In the genomic region with DNA sequence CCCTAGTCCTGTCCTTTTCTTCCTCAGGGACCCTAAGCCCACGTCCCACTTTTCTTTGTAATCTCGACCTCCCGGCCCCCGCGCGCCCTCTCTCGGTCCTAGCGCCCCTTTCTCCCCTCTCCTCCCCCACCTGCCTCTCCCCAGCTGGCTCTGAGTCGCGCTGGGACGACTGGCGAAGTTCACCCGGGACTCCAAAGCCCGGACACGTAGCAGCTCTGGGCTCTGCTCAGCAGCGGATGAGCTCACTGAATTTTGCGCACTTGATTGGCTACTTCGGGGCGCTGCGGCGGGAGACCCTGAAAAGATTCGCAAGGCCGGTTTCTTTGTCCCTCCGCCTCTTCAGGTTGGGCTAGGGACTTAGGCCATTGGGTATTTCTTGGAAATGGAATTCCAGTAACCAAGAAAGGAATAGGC, we compare ENCODE assay signal across 9 cellular contexts. TPM values are rescaled to one million over a fixed set of nuclear protein-coding genes. Genes with fewer than 3 reads are reported as not detected.
DNase-seq lines count a peak whose midpoint lies in the region; ATAC-seq and TF ChIP-seq lines count a peak whose summit lies in the region.
"Had no signal": no experiment of that assay in that cellular context is flagged by ENCODE, and none has a peak within 500 bp of the region (broad histone marks: within the 10 kb centered on the region; RNA-seq: fewer than 3 reads in every experiment).

No MANE protein-coding gene starts in this region.

- no peak overlapping the region for H3K4me3 ChIP-seq in epithelial cell of esophagus (ENCODE audit: low read length)

- no peak for TF ChIP-seq CTCF in epithelial cell of esophagus (IDR thresholded peaks at IDR 0.05; ENCODE audit: insufficient read depth, low read depth, low read length, missing control alignments)

- DNase-seq in HCEC 1CT (peak; percentile 13), NCI-H446 (lab: John Stamatoyannopoulos, UW) (peak; percentile 72 to 92), epithelial cell of esophagus (ENCODE audit: low read depth) (peak; percentile 59), mucosa of gallbladder (ENCODE audit: low spot score) (peak; percentile 53), T-helper 9 cell (no peak), NCI-H2029 treated with DMSO at 0.1 percent for 48 hours (lab: John Stamatoyannopoulos, UW) (no peak), GOT3 (lab: John Stamatoyannopoulos, UW) (no peak)

- ATAC-seq in GM18502 (IDR thresholded peaks at IDR 0.05; ENCODE audit: poor library complexity, unreplicated experiment) = peak; percentile 98

RNA-seq across cellular contexts. Expression of a gene that starts 16.3 kb away (rescaled TPM):
- 23.3 TPM for total RNA-seq in mucosa of gallbladder
- total RNA-seq: T-helper 1 cell treated with Interleukin-12 subunit alpha and Interleukin-12 subunit beta and Interleukin-4 antibody, amounts not matched to agents 30 ng/mL and 1 ng/mL, for 36 hours had no signal

RNA-seq across cellular contexts. Expression of a gene that starts 17.0 kb away (rescaled TPM):
- 5.2 TPM for total RNA-seq in mucosa of gallbladder
- total RNA-seq: T-helper 1 cell treated with Interleukin-12 subunit alpha and Interleukin-12 subunit beta and Interleukin-4 antibody, amounts not matched to agents 30 ng/mL and 1 ng/mL, for 36 hours had no signal

Comparison
In these comparisons a context has a peak if more than half of its experiments do, and no peak if none do; other contexts are left out.
1. DNase-seq: peak in HCEC 1CT (single experiment), NCI-H446 (2 of 2), epithelial cell of esophagus (single experiment) and mucosa of gallbladder (single experiment); none in T-helper 9 cell (single experiment), NCI-H2029 treated with DMSO at 0.1 percent for 48 hours (single experiment) and GOT3 (single experiment).